In genomic region chr4:168309781-168310180, GRCh38 we compare ENCODE assay signal across 16 cellular contexts. TPM values are rescaled to one million over a fixed set of nuclear protein-coding genes. Genes with fewer than 3 reads are reported as not detected.
DNase-seq lines count a peak whose midpoint lies in the region; ATAC-seq, FAIRE-seq and TF ChIP-seq lines count a peak whose summit lies in the region.
"Had no signal": no experiment of that assay in that cellular context is flagged by ENCODE, and none has a peak within 500 bp of the region (broad histone marks: within the 10 kb centered on the region; RNA-seq: fewer than 3 reads in every experiment).

No MANE protein-coding gene starts in this region.

- DNase-seq in HUDEP-2 (lab: John Stamatoyannopoulos, UW; ENCODE audit: unreplicated experiment in 76 of 76) = peak in 60 of 76 experiments; percentile 1 to 87 (median 58)
- peak; percentile 12 to 63 for DNase-seq in NCI-H2081 (lab: John Stamatoyannopoulos, UW)
- no peak for DNase-seq in astrocyte (ENCODE audit: low read depth)
- no peak for DNase-seq in right lobe of liver
- no peak for DNase-seq in stimulated activated CD4-positive, alpha-beta T cell treated with anti-CD3 and anti-CD28 coated beads, Interleukin-2, amount 100 ng/mL, for 24 hours
- DNase-seq in GM13977 (ENCODE audit: low spot score) = no peak
- DNase-seq in activated CD4-positive, CD25-positive, alpha-beta regulatory T cell treated with anti-CD3 and anti-CD28 coated beads, Interleukin-2, amount 50 U/mL, for 72 hours = no peak
- DNase-seq: activated CD4-positive, CD25-positive, alpha-beta regulatory T cell; amniotic stem cell; cortex of kidney; foreskin keratinocyte; naive thymus-derived CD8-positive, alpha-beta T cell; NCI-H1048 had no signal

- 13% methylated on average over 2 of the region's 2 CpGs for WGBS in right lobe of liver (ENCODE audit: insufficient coverage, low coverage, low lambda C conversion rate, missing lambda C conversion rate)

- no peak overlapping the region for H3K27ac Mint-ChIP-seq in astrocyte (ENCODE audit: unreplicated experiment)
- H3K27ac Mint-ChIP-seq: CD14-positive monocyte; stimulated activated naive CD8-positive, alpha-beta T cell treated with anti-CD3 and anti-CD28 coated beads, Interleukin-15, Interleukin-2, amounts not matched to agents 100 ng/mL and 50 ng/mL, for 24 hours had no signal

- H3K4me3 ChIP-seq in astrocyte (ENCODE audit: insufficient read depth, low read depth, low read length) = no peak overlapping the region
- no peak overlapping the region for H3K4me3 ChIP-seq in right lobe of liver

- H3K9ac ChIP-seq in astrocyte (ENCODE audit: low read length) = no peak overlapping the region

- TF ChIP-seq CTCF in astrocyte (IDR thresholded peaks at IDR 0.05; ENCODE audit: insufficient read depth, low read depth, low read length) (no peak), right lobe of liver (IDR thresholded peaks at IDR 0.05) (no peak), GM13977 (IDR thresholded peaks at IDR 0.05; ENCODE audit: extremely low read depth, insufficient read depth, missing control alignments) (no peak)

- H3K79me2 ChIP-seq in astrocyte (ENCODE audit: insufficient read depth, low read length) = no peaks in the 10 kb centered on the region

- peaks cover 5% of the 10 kb centered on the region for H3K4me1 Mint-ChIP-seq in astrocyte (ENCODE audit: low read depth, unreplicated experiment)
- H3K4me1 Mint-ChIP-seq: CD14-positive monocyte had no signal

- ATAC-seq in right lobe of liver = peak; percentile 55 to 85 (median 72)
- ATAC-seq: foreskin keratinocyte; naive thymus-derived CD8-positive, alpha-beta T cell; sciatic nerve had no signal

- H3K9me3 ChIP-seq in astrocyte (ENCODE audit: insufficient read depth, low read depth, low read length) = no peaks in the 10 kb centered on the region
- H3K9me3 ChIP-seq in right lobe of liver = no peaks in the 10 kb centered on the region

- in situ Hi-C loops in GM13977 (cut with MboI; ENCODE audit: low pct_unique_long_range_greater_than_20kb, low sequenced_read_pairs, unreplicated experiment) = no loop called here

- H3K36me3 Mint-ChIP-seq in astrocyte (ENCODE audit: low read depth, unreplicated experiment) = peaks cover 3% of the 10 kb centered on the region

- TF ChIP-seq POLR2A in right lobe of liver (IDR thresholded peaks at IDR 0.05) = no peak

- H3K9me3 Mint-ChIP-seq in astrocyte (ENCODE audit: unreplicated experiment) = no peaks in the 10 kb centered on the region
- H3K9me3 Mint-ChIP-seq: CD14-positive monocyte; naive thymus-derived CD8-positive, alpha-beta T cell; stimulated activated naive CD8-positive, alpha-beta T cell treated with anti-CD3 and anti-CD28 coated beads, Interleukin-15, Interleukin-2, amounts not matched to agents 100 ng/mL and 50 ng/mL, for 24 hours had no signal

- H3K27me3 Mint-ChIP-seq in astrocyte (ENCODE audit: low read depth, unreplicated experiment) = no peaks in the 10 kb centered on the region
- H3K27me3 Mint-ChIP-seq: naive thymus-derived CD8-positive, alpha-beta T cell; stimulated activated naive CD8-positive, alpha-beta T cell treated with anti-CD3 and anti-CD28 coated beads, Interleukin-15, Interleukin-2, amounts not matched to agents 100 ng/mL and 50 ng/mL, for 24 hours had no signal

- H4K20me1 ChIP-seq in astrocyte (ENCODE audit: insufficient read depth, low read length) = no peaks in the 10 kb centered on the region

- intact Hi-C loops in right lobe of liver (cut with DNase I) = no loop called here

- H3K27me3 ChIP-seq in astrocyte (ENCODE audit: insufficient read depth, low read length) = no peaks in the 10 kb centered on the region
- H3K27me3 ChIP-seq in right lobe of liver = no peaks in the 10 kb centered on the region
- H3K27me3 ChIP-seq: foreskin keratinocyte had no signal

- FAIRE-seq in astrocyte (lab: Jason Lieb, UNC) = peak; percentile 9

- no peak overlapping the region for H2AFZ ChIP-seq in astrocyte (ENCODE audit: low read depth, low read length)

- no peak overlapping the region for H3K4me3 Mint-ChIP-seq in astrocyte (ENCODE audit: unreplicated experiment)
- H3K4me3 Mint-ChIP-seq: CD14-positive monocyte; naive thymus-derived CD8-positive, alpha-beta T cell; stimulated activated naive CD8-positive, alpha-beta T cell treated with anti-CD3 and anti-CD28 coated beads, Interleukin-15, Interleukin-2, amounts not matched to agents 100 ng/mL and 50 ng/mL, for 24 hours had no signal

- H3K36me3 ChIP-seq in astrocyte (ENCODE audit: insufficient read depth, low read length) (no peaks in the 10 kb centered on the region), right lobe of liver (peaks cover 0 to 5% (median 1%) of the 10 kb centered on the region in 4 donors)

- H3K4me2 ChIP-seq in astrocyte (ENCODE audit: low read length) = no peak overlapping the region

- H3K4me1 ChIP-seq in astrocyte (ENCODE audit: insufficient read depth, low read length) (no peaks in the 10 kb centered on the region), right lobe of liver (no peaks in the 10 kb centered on the region)

- no peak overlapping the region for H3K27ac ChIP-seq in astrocyte (ENCODE audit: low read depth, low read length)
- no peak overlapping the region for H3K27ac ChIP-seq in right lobe of liver
- H3K27ac ChIP-seq: foreskin keratinocyte had no signal

RNA-seq across cellular contexts. Expression of gene DDX60, which starts 8.8 kb away (rescaled TPM):
- 44.0 and 59.5 TPM in 2 replicates for total RNA-seq in astrocyte
- total RNA-seq in right lobe of liver = 10 to 100 TPM in 3 of 6 experiments, 1 to 10 TPM in 3; 5.6 to 15.8 (median 10.6) TPM

Comparison
In these comparisons a context has a peak if more than half of its experiments do, and no peak if none do; other contexts are left out.
1. DNase-seq: peak in HUDEP-2 (60 of 76) and NCI-H2081 (2 of 2); none in astrocyte (single experiment), right lobe of liver (0 of 3), stimulated activated CD4-positive, alpha-beta T cell treated with anti-CD3 and anti-CD28 coated beads, Interleukin-2, amount 100 ng/mL, for 24 hours (0 of 2), GM13977 (single experiment) and activated CD4-positive, CD25-positive, alpha-beta regulatory T cell treated with anti-CD3 and anti-CD28 coated beads, Interleukin-2, amount 50 U/mL, for 72 hours (single experiment).